Comparison of ENCODE assay signal across 15 cellular contexts in the genomic region with DNA sequence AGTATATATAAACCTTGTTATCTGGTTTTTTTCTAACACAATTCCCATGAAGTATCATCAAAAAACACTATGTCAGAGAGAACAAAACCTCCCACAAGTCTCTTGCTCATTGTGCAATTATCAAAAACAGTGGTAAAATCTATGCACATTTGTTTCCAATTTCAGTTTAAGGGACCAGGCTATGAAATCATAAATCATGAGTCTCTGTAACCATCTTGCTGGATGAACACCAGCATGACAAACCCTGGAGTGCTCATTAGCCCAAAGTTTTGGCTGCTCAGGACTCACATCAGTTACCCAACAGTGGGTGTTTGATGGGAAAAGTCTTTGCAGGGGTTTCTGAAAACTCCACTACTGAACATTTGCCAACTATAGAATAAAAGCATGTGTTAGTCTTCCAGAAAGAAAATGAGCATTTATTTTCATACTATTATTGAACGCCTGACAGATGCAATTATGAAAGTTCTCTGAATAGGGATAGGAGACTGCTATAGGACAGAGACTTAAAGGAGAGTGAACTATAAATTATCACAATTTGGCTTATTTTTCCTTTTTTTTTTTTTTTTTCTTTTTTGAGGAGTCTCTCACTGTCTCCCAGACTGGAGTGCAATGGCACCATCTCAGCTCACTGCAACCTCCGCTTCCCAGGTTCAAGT.
A peak's percentile ranks its signal among the peaks of the same experiment; 100 is the strongest.
DNase-seq lines count a peak whose midpoint lies in the region; ATAC-seq and TF ChIP-seq lines count a peak whose summit lies in the region.
"Had no signal": no experiment of that assay in that cellular context is flagged by ENCODE, and none has a peak within 500 bp of the region (broad histone marks: within the 10 kb centered on the region; RNA-seq: fewer than 3 reads in every experiment).

No MANE protein-coding gene starts in this region.

- H3K4me3 ChIP-seq in fibroblast of mammary gland (ENCODE audit: control insufficient read depth, low read depth, low read length): no peak overlapping the region
- H3K4me3 ChIP-seq: MG63 had no signal

- in situ Hi-C loops in SK-MEL-5 (cut with HindIII; ENCODE audit: low pct_unique_long_range_greater_than_20kb, low sequenced_read_pairs): no loop called here

- ATAC-seq in GM21737 (IDR thresholded peaks at IDR 0.05; ENCODE audit: unreplicated experiment) (no peak), GM18873 (IDR thresholded peaks at IDR 0.05; ENCODE audit: low FRiP score, unreplicated experiment) (no peak)
- ATAC-seq: esophagus mucosa, WTC11 had no signal

- no peak for TF ChIP-seq CTCF in fibroblast of mammary gland (conservative IDR thresholded peaks at IDR 0.05; ENCODE audit: control insufficient read depth, insufficient read depth, low read depth, low read length)

- peak; percentile 48 for DNase-seq in COLO829 (ENCODE audit: low spot score)
- peak; percentile 40 for DNase-seq in SK-MEL-5 (ENCODE audit: low read depth, low spot score)
- DNase-seq in fibroblast of mammary gland (ENCODE audit: low read depth): peak; percentile 100
- DNase-seq in putamen (ENCODE audit: low spot score): peak; percentile 30
- no peak for DNase-seq in Kasumi-1 (lab: John Stamatoyannopoulos, UW)
- no peak for DNase-seq in activated CD8-positive, alpha-beta memory T cell treated with anti-CD3 and anti-CD28 coated beads for 24 hours
- DNase-seq: activated effector memory CD4-positive, alpha-beta T cell treated with Interleukin-2 at 50 U/mL for 16 hours; MG63; naive B cell; NCI-H2081; RPMI8226 had no signal

Comparison
In these comparisons a context has a peak if more than half of its experiments do, and no peak if none do; other contexts are left out.
1. DNase-seq: peak in COLO829 (single experiment), SK-MEL-5 (single experiment), fibroblast of mammary gland (single experiment) and putamen (single experiment); none in Kasumi-1 (0 of 2) and activated CD8-positive, alpha-beta memory T cell treated with anti-CD3 and anti-CD28 coated beads for 24 hours (single experiment).